1 cellular context compared by ENCODE assay signal in the genomic region with DNA sequence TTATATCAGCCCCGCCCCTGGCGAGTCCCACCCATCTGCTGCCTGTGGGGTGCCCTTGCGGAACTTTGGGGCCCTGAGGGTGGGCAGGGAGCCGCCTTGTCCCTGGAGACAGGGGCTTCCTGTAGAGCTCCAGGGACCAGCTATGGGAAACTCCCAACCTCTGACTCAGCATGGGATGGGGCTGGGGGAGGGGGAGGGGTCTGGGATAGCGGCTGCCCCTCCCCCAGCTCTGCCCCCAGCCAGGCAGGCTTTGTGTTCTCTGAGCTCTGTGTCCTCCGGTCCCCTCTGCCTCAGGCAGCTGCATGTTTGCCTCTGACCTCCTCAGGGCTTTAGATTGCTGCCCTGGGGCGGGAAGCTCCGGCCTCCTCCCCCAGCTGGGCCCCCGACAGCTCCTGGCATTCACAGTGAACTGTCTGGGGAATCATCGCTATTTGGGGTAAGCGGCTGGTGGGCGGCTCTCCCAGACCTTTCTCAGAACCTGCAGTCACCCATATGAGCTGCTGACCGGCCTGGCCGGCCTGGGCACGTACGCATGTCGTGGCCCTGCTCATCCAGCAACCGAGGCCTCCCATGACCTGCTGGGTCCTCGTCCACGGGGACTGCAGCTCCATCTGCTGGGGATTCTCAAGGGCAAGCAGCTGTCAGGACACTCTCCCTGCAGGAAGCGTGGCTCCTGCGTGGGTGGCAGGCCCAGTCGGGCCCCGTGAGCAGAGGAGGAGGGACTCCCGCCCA.
TF ChIP-seq lines count a peak whose summit lies in the region.

No MANE protein-coding gene starts in this region.

TF ChIP-seq in HepG2, 621 proteins besides CTCF, POLR2A, EP300 and RAD21 (continued from another document):
- TF ChIP-seq ZBTB34 (CRISPR knock-in tag; IDR thresholded peaks at IDR 0.05) (no peak), ZNF512 (CRISPR knock-in tag; IDR thresholded peaks at IDR 0.05) (no peak), ZNF138 (CRISPR knock-in tag; IDR thresholded peaks at IDR 0.05; ENCODE audit: low read depth) (no peak), ATF2 (CRISPR knock-in tag; IDR thresholded peaks at IDR 0.05) (peak; percentile 17; the same call in 1 of the 2 replicates), ZNF766 (CRISPR knock-in tag; IDR thresholded peaks at IDR 0.05; ENCODE audit: borderline replicate concordance) (peak; percentile 54; the same call in 1 of the 2 replicates), ZNF83 (CRISPR knock-in tag; IDR thresholded peaks at IDR 0.05; ENCODE audit: borderline replicate concordance) (no peak), HHEX (CRISPR knock-in tag; IDR thresholded peaks at IDR 0.05) (no peak), ZNF546 (CRISPR knock-in tag; conservative IDR thresholded peaks at IDR 0.05) (0 out of 2 replicates have a peak, but pooled peaks have one; percentile 30)
- TF ChIP-seq, protein P1, sequence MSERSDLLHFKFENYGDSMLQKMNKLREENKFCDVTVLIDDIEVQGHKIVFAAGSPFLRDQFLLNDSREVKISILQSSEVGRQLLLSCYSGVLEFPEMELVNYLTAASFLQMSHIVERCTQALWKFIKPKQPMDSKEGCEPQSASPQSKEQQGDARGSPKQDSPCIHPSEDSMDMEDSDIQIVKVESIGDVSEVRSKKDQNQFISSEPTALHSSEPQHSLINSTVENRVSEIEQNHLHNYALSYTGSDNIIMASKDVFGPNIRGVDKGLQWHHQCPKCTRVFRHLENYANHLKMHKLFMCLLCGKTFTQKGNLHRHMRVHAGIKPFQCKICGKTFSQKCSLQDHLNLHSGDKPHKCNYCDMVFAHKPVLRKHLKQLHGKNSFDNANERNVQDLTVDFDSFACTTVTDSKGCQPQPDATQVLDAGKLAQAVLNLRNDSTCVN (CRISPR knock-in tag; IDR thresholded peaks at IDR 0.05; ENCODE audit: borderline replicate concordance), result peak; percentile 53; the same call in 1 of the 2 replicates
